1 cellular context compared by ENCODE assay signal in the genomic region with DNA sequence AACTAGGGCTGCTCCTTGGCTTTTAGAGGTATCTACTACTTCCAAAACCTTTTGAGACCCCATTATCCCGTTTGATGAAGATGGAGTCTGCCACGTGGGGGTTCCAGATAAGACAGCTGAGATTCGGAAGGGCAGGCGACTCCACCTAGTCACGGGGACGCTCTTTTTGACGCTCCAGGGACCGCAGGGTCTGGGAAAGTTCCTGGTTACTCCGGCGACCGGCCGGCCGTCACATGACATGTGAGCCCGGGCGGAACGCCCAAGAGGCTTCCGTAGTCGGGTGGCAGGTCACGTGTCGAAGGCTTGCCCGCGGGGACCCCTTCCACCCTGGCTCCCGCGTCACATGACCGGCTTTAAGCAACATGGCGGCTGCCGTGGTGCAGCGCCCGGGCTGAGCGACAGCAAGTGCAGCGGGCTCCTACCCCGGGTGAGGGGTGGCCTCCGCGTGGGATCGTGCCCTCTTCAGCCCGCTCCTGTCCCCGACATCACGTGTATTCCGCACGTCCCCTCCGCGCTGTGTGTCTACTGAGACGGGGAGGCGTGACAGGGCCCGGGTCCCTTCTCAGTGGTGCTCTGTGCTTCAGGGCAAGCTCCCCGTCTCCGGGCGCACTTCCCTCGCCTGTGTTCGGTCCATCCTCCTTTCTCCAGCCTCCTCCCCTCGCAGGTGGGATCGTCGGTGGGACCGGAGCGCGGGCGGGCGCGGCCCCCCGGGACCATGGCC.
TF ChIP-seq lines count a peak whose summit lies in the region.

A gene with protein sequence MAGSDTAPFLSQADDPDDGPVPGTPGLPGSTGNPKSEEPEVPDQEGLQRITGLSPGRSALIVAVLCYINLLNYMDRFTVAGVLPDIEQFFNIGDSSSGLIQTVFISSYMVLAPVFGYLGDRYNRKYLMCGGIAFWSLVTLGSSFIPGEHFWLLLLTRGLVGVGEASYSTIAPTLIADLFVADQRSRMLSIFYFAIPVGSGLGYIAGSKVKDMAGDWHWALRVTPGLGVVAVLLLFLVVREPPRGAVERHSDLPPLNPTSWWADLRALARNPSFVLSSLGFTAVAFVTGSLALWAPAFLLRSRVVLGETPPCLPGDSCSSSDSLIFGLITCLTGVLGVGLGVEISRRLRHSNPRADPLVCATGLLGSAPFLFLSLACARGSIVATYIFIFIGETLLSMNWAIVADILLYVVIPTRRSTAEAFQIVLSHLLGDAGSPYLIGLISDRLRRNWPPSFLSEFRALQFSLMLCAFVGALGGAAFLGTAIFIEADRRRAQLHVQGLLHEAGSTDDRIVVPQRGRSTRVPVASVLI (plus strand): TSS at position 342 of the 721 bp plus-strand sequence. CDS start 374 bp downstream, at position 716.

TF ChIP-seq in HepG2, 621 proteins besides CTCF, POLR2A, EP300 and RAD21 (continued from another document and continues in another):
- TF ChIP-seq, protein P1, sequence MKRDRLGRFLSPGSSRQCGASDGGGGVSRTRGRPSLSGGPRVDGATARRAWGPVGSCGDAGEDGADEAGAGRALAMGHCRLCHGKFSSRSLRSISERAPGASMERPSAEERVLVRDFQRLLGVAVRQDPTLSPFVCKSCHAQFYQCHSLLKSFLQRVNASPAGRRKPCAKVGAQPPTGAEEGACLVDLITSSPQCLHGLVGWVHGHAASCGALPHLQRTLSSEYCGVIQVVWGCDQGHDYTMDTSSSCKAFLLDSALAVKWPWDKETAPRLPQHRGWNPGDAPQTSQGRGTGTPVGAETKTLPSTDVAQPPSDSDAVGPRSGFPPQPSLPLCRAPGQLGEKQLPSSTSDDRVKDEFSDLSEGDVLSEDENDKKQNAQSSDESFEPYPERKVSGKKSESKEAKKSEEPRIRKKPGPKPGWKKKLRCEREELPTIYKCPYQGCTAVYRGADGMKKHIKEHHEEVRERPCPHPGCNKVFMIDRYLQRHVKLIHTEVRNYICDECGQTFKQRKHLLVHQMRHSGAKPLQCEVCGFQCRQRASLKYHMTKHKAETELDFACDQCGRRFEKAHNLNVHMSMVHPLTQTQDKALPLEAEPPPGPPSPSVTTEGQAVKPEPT (CRISPR knock-in tag; IDR thresholded peaks at IDR 0.05; ENCODE audit: low read depth): no peak; the same call in 1 of the 2 replicates
- no peak for TF ChIP-seq MZF1 (CRISPR knock-in tag; IDR thresholded peaks at IDR 0.05; ENCODE audit: borderline replicate concordance)
- TF ChIP-seq, protein P2, sequence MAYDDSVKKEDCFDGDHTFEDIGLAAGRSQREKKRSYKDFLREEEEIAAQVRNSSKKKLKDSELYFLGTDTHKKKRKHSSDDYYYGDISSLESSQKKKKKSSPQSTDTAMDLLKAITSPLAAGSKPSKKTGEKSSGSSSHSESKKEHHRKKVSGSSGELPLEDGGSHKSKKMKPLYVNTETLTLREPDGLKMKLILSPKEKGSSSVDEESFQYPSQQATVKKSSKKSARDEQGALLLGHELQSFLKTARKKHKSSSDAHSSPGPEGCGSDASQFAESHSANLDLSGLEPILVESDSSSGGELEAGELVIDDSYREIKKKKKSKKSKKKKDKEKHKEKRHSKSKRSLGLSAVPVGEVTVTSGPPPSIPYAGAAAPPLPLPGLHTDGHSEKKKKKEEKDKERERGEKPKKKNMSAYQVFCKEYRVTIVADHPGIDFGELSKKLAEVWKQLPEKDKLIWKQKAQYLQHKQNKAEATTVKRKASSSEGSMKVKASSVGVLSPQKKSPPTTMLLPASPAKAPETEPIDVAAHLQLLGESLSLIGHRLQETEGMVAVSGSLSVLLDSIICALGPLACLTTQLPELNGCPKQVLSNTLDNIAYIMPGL (CRISPR knock-in tag; IDR thresholded peaks at IDR 0.05; ENCODE audit: borderline replicate concordance in 1 of 2, low read depth in 1 of 2): peak in 1 of 2 experiments; percentile 92; a peak in 3 of 4 replicates
- TF ChIP-seq, protein P3, sequence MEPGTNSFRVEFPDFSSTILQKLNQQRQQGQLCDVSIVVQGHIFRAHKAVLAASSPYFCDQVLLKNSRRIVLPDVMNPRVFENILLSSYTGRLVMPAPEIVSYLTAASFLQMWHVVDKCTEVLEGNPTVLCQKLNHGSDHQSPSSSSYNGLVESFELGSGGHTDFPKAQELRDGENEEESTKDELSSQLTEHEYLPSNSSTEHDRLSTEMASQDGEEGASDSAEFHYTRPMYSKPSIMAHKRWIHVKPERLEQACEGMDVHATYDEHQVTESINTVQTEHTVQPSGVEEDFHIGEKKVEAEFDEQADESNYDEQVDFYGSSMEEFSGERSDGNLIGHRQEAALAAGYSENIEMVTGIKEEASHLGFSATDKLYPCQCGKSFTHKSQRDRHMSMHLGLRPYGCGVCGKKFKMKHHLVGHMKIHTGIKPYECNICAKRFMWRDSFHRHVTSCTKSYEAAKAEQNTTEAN (CRISPR knock-in tag; conservative IDR thresholded peaks at IDR 0.05): peak; percentile 79; the same call in 1 of the 2 replicates
- no peak for TF ChIP-seq ZNF616 (CRISPR knock-in tag; IDR thresholded peaks at IDR 0.05; ENCODE audit: low read depth)
- TF ChIP-seq TAF1 (CRISPR knock-in tag; IDR thresholded peaks at IDR 0.05): peak; percentile 98
- peak; percentile 65; the same call in 1 of the 2 replicates for TF ChIP-seq HNF4A (CRISPR knock-in tag; IDR thresholded peaks at IDR 0.05)
- TF ChIP-seq, protein P4, sequence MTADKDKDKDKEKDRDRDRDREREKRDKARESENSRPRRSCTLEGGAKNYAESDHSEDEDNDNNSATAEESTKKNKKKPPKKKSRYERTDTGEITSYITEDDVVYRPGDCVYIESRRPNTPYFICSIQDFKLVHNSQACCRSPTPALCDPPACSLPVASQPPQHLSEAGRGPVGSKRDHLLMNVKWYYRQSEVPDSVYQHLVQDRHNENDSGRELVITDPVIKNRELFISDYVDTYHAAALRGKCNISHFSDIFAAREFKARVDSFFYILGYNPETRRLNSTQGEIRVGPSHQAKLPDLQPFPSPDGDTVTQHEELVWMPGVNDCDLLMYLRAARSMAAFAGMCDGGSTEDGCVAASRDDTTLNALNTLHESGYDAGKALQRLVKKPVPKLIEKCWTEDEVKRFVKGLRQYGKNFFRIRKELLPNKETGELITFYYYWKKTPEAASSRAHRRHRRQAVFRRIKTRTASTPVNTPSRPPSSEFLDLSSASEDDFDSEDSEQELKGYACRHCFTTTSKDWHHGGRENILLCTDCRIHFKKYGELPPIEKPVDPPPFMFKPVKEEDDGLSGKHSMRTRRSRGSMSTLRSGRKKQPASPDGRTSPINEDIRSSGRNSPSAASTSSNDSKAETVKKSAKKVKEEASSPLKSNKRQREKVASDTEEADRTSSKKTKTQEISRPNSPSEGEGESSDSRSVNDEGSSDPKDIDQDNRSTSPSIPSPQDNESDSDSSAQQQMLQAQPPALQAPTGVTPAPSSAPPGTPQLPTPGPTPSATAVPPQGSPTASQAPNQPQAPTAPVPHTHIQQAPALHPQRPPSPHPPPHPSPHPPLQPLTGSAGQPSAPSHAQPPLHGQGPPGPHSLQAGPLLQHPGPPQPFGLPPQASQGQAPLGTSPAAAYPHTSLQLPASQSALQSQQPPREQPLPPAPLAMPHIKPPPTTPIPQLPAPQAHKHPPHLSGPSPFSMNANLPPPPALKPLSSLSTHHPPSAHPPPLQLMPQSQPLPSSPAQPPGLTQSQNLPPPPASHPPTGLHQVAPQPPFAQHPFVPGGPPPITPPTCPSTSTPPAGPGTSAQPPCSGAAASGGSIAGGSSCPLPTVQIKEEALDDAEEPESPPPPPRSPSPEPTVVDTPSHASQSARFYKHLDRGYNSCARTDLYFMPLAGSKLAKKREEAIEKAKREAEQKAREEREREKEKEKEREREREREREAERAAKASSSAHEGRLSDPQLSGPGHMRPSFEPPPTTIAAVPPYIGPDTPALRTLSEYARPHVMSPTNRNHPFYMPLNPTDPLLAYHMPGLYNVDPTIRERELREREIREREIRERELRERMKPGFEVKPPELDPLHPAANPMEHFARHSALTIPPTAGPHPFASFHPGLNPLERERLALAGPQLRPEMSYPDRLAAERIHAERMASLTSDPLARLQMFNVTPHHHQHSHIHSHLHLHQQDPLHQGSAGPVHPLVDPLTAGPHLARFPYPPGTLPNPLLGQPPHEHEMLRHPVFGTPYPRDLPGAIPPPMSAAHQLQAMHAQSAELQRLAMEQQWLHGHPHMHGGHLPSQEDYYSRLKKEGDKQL (CRISPR knock-in tag; IDR thresholded peaks at IDR 0.05; ENCODE audit: low read depth): no peak
- TF ChIP-seq RARG (CRISPR knock-in tag; IDR thresholded peaks at IDR 0.05; ENCODE audit: low read depth): peak; percentile 92; the same call in 1 of the 2 replicates
- peak; percentile 0; the same call in 1 of the 2 replicates for TF ChIP-seq SMARCC2 (IDR thresholded peaks at IDR 0.05)
- TF ChIP-seq, protein P5, sequence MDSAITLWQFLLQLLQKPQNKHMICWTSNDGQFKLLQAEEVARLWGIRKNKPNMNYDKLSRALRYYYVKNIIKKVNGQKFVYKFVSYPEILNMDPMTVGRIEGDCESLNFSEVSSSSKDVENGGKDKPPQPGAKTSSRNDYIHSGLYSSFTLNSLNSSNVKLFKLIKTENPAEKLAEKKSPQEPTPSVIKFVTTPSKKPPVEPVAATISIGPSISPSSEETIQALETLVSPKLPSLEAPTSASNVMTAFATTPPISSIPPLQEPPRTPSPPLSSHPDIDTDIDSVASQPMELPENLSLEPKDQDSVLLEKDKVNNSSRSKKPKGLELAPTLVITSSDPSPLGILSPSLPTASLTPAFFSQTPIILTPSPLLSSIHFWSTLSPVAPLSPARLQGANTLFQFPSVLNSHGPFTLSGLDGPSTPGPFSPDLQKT (CRISPR knock-in tag; IDR thresholded peaks at IDR 0.05; ENCODE audit: borderline replicate concordance): peak; percentile 58; the same call in 1 of the 2 replicates
- TF ChIP-seq, protein P6, sequence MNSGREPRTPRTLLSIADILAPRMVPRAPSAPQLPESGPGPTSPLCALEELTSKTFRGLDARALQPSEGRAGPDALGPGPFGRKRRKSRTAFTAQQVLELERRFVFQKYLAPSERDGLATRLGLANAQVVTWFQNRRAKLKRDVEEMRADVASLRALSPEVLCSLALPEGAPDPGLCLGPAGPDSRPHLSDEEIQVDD (CRISPR knock-in tag; IDR thresholded peaks at IDR 0.05; ENCODE audit: borderline replicate concordance): no peak; the same call in 1 of the 2 replicates
- TF ChIP-seq TEAD2 (CRISPR knock-in tag; IDR thresholded peaks at IDR 0.05): peak; percentile 88; the same call in 1 of the 2 replicates
- peak; percentile 95 for TF ChIP-seq ERF (CRISPR knock-in tag; IDR thresholded peaks at IDR 0.05)
- TF ChIP-seq ZNF598 (CRISPR knock-in tag; IDR thresholded peaks at IDR 0.05; ENCODE audit: borderline replicate concordance): peak; percentile 95
- peak; percentile 97 for TF ChIP-seq RBFOX2 (IDR thresholded peaks at IDR 0.05; ENCODE audit: low read depth, low read length)
- TF ChIP-seq ZMYM2 (CRISPR knock-in tag; IDR thresholded peaks at IDR 0.05): no peak
- TF ChIP-seq ZIK1 (CRISPR knock-in tag; IDR thresholded peaks at IDR 0.05; ENCODE audit: borderline replicate concordance, low read depth): peak; percentile 86
- TF ChIP-seq ZFP1 (CRISPR knock-in tag; IDR thresholded peaks at IDR 0.05): peak; percentile 82
- TF ChIP-seq, protein P7, sequence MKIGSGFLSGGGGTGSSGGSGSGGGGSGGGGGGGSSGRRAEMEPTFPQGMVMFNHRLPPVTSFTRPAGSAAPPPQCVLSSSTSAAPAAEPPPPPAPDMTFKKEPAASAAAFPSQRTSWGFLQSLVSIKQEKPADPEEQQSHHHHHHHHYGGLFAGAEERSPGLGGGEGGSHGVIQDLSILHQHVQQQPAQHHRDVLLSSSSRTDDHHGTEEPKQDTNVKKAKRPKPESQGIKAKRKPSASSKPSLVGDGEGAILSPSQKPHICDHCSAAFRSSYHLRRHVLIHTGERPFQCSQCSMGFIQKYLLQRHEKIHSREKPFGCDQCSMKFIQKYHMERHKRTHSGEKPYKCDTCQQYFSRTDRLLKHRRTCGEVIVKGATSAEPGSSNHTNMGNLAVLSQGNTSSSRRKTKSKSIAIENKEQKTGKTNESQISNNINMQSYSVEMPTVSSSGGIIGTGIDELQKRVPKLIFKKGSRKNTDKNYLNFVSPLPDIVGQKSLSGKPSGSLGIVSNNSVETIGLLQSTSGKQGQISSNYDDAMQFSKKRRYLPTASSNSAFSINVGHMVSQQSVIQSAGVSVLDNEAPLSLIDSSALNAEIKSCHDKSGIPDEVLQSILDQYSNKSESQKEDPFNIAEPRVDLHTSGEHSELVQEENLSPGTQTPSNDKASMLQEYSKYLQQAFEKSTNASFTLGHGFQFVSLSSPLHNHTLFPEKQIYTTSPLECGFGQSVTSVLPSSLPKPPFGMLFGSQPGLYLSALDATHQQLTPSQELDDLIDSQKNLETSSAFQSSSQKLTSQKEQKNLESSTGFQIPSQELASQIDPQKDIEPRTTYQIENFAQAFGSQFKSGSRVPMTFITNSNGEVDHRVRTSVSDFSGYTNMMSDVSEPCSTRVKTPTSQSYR (CRISPR knock-in tag; IDR thresholded peaks at IDR 0.05; ENCODE audit: borderline replicate concordance): no peak; the same call in 1 of the 2 replicates
- TF ChIP-seq, protein P8, sequence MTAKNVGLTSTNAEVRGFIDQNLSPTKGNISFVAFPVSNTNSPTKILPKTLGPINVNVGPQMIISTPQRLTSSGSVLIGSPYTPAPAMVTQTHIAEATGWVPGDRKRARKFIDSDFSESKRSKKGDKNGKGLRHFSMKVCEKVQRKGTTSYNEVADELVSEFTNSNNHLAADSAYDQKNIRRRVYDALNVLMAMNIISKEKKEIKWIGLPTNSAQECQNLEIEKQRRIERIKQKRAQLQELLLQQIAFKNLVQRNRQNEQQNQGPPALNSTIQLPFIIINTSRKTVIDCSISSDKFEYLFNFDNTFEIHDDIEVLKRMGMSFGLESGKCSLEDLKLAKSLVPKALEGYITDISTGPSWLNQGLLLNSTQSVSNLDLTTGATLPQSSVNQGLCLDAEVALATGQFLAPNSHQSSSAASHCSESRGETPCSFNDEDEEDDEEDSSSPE (CRISPR knock-in tag; IDR thresholded peaks at IDR 0.05): peak; percentile 85
- TF ChIP-seq FOXM1 (CRISPR knock-in tag; IDR thresholded peaks at IDR 0.05): no peak
